ENCODE assay signal across 8 cellular contexts in the genomic region with DNA sequence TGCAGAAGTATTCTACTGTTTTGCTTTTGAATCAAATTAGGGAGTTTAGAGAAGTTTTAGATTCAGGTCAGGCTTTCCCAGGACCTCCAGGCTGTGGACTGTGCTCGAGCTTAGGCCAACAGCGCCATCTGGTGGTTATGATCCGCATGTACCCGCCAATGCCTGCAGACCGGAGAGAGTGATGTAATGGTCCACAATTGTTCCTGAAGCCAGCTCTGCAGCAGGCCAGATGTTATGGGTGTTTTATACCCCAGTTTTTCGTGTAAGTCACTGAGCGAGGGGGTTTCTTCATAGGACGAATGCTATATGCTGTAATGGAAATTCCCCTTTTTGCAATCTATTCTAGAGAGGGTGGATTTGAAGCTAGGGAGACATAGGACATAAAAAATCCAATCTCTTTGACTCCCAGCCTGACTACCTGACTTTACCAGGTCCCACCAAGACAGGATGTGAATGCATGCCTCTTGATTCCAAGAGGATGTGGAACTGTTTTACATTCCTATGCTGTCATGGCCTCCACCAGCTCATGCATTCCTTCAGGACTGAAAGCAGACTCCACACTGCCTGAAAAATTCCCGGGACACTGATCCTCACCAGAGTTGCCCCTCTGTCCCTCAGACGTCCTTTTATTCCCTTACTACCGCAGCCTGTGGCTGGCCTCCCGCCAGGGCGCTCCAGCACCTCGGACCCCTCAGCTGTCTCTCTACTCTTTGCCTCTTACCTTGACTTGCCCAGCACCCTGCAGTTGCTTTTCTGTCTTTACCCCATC. TPM values are rescaled to one million over a fixed set of nuclear protein-coding genes. Genes with fewer than 3 reads are reported as not detected.
DNase-seq lines count a peak whose midpoint lies in the region; ATAC-seq, FAIRE-seq and TF ChIP-seq lines count a peak whose summit lies in the region.

No MANE protein-coding gene starts in this region.

- no peaks in the 10 kb centered on the region for H3F3A ChIP-seq in PC-3 (ENCODE audit: low read length, unreplicated experiment)

- intact Hi-C loops in PC-3 (cut with micrococcal nuclease) (loop anchor here (1.0 kb wide), 3 partner anchors 490 to 1125 kb away; no protein-coding TSS in a partner anchor), natural killer cell (cut with micrococcal nuclease) (loop anchor here (1.0 to 2.0 kb wide), 3 partner anchors 490 to 1404 kb away; no protein-coding TSS in a partner anchor)

- ATAC-seq in GM21381 (IDR thresholded peaks at IDR 0.05; ENCODE audit: unreplicated experiment), result peak; percentile 81
- peak; percentile 98 for ATAC-seq in PC-3
- peak; percentile 93 to 95 (median 93) for ATAC-seq in natural killer cell

- CTCF ChIA-PET in PC-3 (lab: Charles Lee), result interaction anchor here (0.5 to 0.6 kb wide), 2 partner anchors 560 to 1043 kb away, joined by 3 to 5 read pairs; no protein-coding TSS in a partner anchor

- H3K9me3 Mint-ChIP-seq in natural killer cell, result no peaks in the 10 kb centered on the region

- H3K9me3 ChIP-seq in PC-3 (ENCODE audit: low read length), result no peaks in the 10 kb centered on the region

- H3K9ac ChIP-seq in PC-3 (ENCODE audit: low read length), result no peak overlapping the region

- no peaks in the 10 kb centered on the region for H4K20me1 ChIP-seq in PC-3 (ENCODE audit: low read length)

- peak overlapping the region; percentile 74 for H2AFZ ChIP-seq in PC-3 (ENCODE audit: low read length)

- FAIRE-seq in HTR-8/SVneo (lab: Jason Lieb, UNC), result peak; percentile 93

- peaks cover 34 to 68% of the 10 kb centered on the region in 2 donors for H3K27me3 Mint-ChIP-seq in natural killer cell (ENCODE audit: low read depth in 2 of 2)

- POLR2A ChIA-PET in PC-3 (lab: Charles Lee; ENCODE audit: unreplicated experiment), result no interaction called here

- H3K4me1 Mint-ChIP-seq in natural killer cell, result peaks cover 13 to 19% of the 10 kb centered on the region in 2 donors

- BruUV-seq in PC-3 (replicated peaks; lab: Mats Ljungman, UMichigan), result no TSS peak

- TF ChIP-seq CTCF in PC-3 (conservative IDR thresholded peaks at IDR 0.05; ENCODE audit: low read depth, low read length), result peak; percentile 95
- peak; percentile 89 for TF ChIP-seq CTCF in fibroblast of pulmonary artery (IDR thresholded peaks at IDR 0.05; ENCODE audit: low read length, missing control alignments)
- peak; percentile 85 for TF ChIP-seq CTCF in natural killer cell (IDR thresholded peaks at IDR 0.05)

- peak overlapping the region; percentile 56 for H3K4me3 ChIP-seq in PC-3 (ENCODE audit: low read length)
- H3K4me3 ChIP-seq in fibroblast of pulmonary artery (replicated peaks; ENCODE audit: low read depth, low read length), result peak overlapping the region; percentile 42

- H3K27me3 ChIP-seq in PC-3 (ENCODE audit: low read length), result peaks cover 52% of the 10 kb centered on the region

- H3K36me3 Mint-ChIP-seq in natural killer cell, result no peaks in the 10 kb centered on the region

- H3K4me1 ChIP-seq in PC-3 (ENCODE audit: insufficient read depth, low read length), result 0 out of 2 replicates have a peak, but pooled peaks cover 8% of the 10 kb centered on the region

- H3K27ac ChIP-seq in PC-3 (ENCODE audit: low read length), result no peak overlapping the region

- H3K79me2 ChIP-seq in PC-3 (ENCODE audit: low read length), result no peaks in the 10 kb centered on the region

- H3K36me3 ChIP-seq in PC-3 (ENCODE audit: low read depth, low read length), result no peaks in the 10 kb centered on the region

- DNase-seq in DMS114 treated with DMSO at 0.1 percent for 48 hours (lab: John Stamatoyannopoulos, UW; ENCODE audit: unreplicated experiment), result peak; percentile 84
- DNase-seq in HTR-8/SVneo (ENCODE audit: insufficient read length, low spot score), result peak; percentile 83
- peak; percentile 90 for DNase-seq in PC-3
- DNase-seq in activated T-helper 1 cell treated with Interleukin-2 at 50 U/mL for 16 hours (ENCODE audit: low read depth), result peak; percentile 68
- DNase-seq in fibroblast of pulmonary artery (ENCODE audit: low read depth), result peak; percentile 88
- DNase-seq in natural killer cell, result peak; percentile 72
- peak; percentile 62 to 90 (median 74) for DNase-seq in stimulated activated naive CD4-positive, alpha-beta T cell (lab: John Stamatoyannopoulos, UW)

- H3K4me3 Mint-ChIP-seq in natural killer cell, result peak overlapping the region; percentile 70

- H3K27ac Mint-ChIP-seq in natural killer cell, result no peak overlapping the region

- no peaks in the 10 kb centered on the region for H3K9me2 ChIP-seq in PC-3 (replicated peaks; ENCODE audit: low read length)

- H3K4me2 ChIP-seq in PC-3 (ENCODE audit: low read length), result peak overlapping the region; percentile 82

RNA-seq across cellular contexts. Expression of a gene that starts 41.2 kb away (rescaled TPM):
- total RNA-seq in PC-3 (2014; rRNA removed) (not detected in 2 replicates), natural killer cell (1 to 10 TPM; 2.0 to 5.1 (median 2.2) TPM)
